ENCODE assay signal across 8 cellular contexts in genomic region chr2:36355157-36355889, GRCh38. TPM values are rescaled to one million over a fixed set of nuclear protein-coding genes. Genes with fewer than 3 reads are reported as not detected.
A peak's percentile ranks its signal among the peaks of the same experiment; 100 is the strongest.
DNase-seq lines count a peak whose midpoint lies in the region; ATAC-seq and TF ChIP-seq lines count a peak whose summit lies in the region.

A gene with protein sequence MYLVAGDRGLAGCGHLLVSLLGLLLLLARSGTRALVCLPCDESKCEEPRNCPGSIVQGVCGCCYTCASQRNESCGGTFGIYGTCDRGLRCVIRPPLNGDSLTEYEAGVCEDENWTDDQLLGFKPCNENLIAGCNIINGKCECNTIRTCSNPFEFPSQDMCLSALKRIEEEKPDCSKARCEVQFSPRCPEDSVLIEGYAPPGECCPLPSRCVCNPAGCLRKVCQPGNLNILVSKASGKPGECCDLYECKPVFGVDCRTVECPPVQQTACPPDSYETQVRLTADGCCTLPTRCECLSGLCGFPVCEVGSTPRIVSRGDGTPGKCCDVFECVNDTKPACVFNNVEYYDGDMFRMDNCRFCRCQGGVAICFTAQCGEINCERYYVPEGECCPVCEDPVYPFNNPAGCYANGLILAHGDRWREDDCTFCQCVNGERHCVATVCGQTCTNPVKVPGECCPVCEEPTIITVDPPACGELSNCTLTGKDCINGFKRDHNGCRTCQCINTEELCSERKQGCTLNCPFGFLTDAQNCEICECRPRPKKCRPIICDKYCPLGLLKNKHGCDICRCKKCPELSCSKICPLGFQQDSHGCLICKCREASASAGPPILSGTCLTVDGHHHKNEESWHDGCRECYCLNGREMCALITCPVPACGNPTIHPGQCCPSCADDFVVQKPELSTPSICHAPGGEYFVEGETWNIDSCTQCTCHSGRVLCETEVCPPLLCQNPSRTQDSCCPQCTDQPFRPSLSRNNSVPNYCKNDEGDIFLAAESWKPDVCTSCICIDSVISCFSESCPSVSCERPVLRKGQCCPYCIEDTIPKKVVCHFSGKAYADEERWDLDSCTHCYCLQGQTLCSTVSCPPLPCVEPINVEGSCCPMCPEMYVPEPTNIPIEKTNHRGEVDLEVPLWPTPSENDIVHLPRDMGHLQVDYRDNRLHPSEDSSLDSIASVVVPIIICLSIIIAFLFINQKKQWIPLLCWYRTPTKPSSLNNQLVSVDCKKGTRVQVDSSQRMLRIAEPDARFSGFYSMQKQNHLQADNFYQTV (plus strand): TSS chr2:36355778. CDS start chr2:36356293, 515 bp downstream.

- in situ Hi-C loops in gastrocnemius medialis (cut with MboI; ENCODE audit: low sequenced_read_pairs in 4 of 4): loop anchor here (10.0 kb wide), 1 partner anchor 149 kb away; no protein-coding TSS in a partner anchor

- peak within 1 kb of the TSS; percentile 93 to 98 for H3K27ac ChIP-seq in breast epithelium
- peak within 1 kb of the TSS; percentile 81 to 97 (median 84) for H3K27ac ChIP-seq in gastrocnemius medialis

- DNase-seq in DMS53 treated with DMSO at 0.1 percent for 48 hours (lab: John Stamatoyannopoulos, UW; ENCODE audit: unreplicated experiment) (peak; percentile 46), HuH-7 (ENCODE audit: low spot score) (peak; percentile 84), UCSD-AML1 (lab: John Stamatoyannopoulos, UW; ENCODE audit: unreplicated experiment) (peak; percentile 81), breast epithelium (ENCODE audit: low spot score in 2 of 2) (peak; percentile 83 to 86), gastrocnemius medialis (peak; percentile 84 to 85), DMS79 treated with DMSO at 0.1 percent for 48 hours (lab: John Stamatoyannopoulos, UW) (no peak)

- intact Hi-C loops in breast epithelium (cut with DNase I; ENCODE audit: low total_unique reads) (loop anchor here (10.0 kb wide), 2 partner anchors 79 to 139 kb away; no protein-coding TSS in a partner anchor), gastrocnemius medialis (cut with DNase I; ENCODE audit: low total_unique reads) (loop anchor here (2.0 to 5.0 kb wide), 2 partner anchors 102 to 241 kb away; no protein-coding TSS in a partner anchor)

- ATAC-seq in GM21526 (IDR thresholded peaks at IDR 0.05; ENCODE audit: low FRiP score, unreplicated experiment): peak; percentile 39
- ATAC-seq in gastrocnemius medialis: peak; percentile 61 to 69

- H3K4me3 ChIP-seq in breast epithelium (peak within 1 kb of the TSS; percentile 81 to 98 (median 93)), iPS-18c (ENCODE audit: insufficient read depth, low read depth, low read length) (peak within 1 kb of the TSS; percentile 76), gastrocnemius medialis (peak within 1 kb of the TSS; percentile 82 to 95 (median 90))

- H3K4me1 ChIP-seq in breast epithelium (peaks cover under 1 to 8% of the 10 kb centered on the region in 2 donors), gastrocnemius medialis (peaks cover 29% of the 10 kb centered on the region in 2 donors)

- TF ChIP-seq POLR2A in breast epithelium (IDR thresholded peaks at IDR 0.05): no peak
- peak; percentile 92 to 98 for TF ChIP-seq POLR2A in gastrocnemius medialis (IDR thresholded peaks at IDR 0.05)

- H3K27me3 ChIP-seq in breast epithelium: no peaks in the 10 kb centered on the region
- no peaks in the 10 kb centered on the region for H3K27me3 ChIP-seq in gastrocnemius medialis

- H3K36me3 ChIP-seq in breast epithelium: no peaks in the 10 kb centered on the region
- no peaks in the 10 kb centered on the region for H3K36me3 ChIP-seq in gastrocnemius medialis

- TF ChIP-seq CTCF in breast epithelium (IDR thresholded peaks at IDR 0.05) (no peak), gastrocnemius medialis (IDR thresholded peaks at IDR 0.05 in 4 of 5, conservative IDR thresholded peaks at IDR 0.05 in 1 of 5) (no peak)

- H3K9me3 ChIP-seq in breast epithelium (no peaks in the 10 kb centered on the region), iPS-18c (ENCODE audit: control insufficient read depth, insufficient read depth, low read length) (no peaks in the 10 kb centered on the region), gastrocnemius medialis (no peaks in the 10 kb centered on the region)

RNA-seq across cellular contexts. Expression of the gene that starts here (rescaled TPM):
- total RNA-seq in breast epithelium: 100 to 1,000 TPM; 166 to 187 (median 178) TPM
- total RNA-seq in gastrocnemius medialis: 100 to 1,000 TPM in 2 of 4 donors, 10 to 100 TPM in 2; 93.2 to 194 (median 119) TPM
